ENCODE assay signal across 18 cellular contexts in the genomic region with DNA sequence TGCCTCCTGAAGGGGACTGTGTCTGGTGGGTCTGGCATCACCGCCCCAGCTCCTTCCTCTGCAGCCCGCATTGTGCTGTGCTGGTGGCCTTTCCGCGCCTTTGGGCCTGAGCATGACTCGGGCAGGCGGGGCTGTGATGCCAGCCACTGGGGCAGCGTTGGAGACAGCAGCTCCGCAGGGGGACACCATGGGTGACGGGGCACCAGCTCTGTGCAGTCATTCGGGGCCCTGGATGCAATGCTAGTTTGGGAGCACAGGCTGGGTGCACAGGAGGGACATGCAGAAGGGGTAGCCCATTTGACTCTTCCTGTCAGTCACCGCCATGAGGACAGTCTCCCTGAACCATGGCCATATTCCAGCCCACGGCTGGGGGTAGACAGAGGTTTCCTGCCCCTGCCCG.
DNase-seq lines count a peak whose midpoint lies in the region; ATAC-seq, FAIRE-seq and TF ChIP-seq lines count a peak whose summit lies in the region.
"Had no signal": no experiment of that assay in that cellular context is flagged by ENCODE, and none has a peak within 500 bp of the region (broad histone marks: within the 10 kb centered on the region; RNA-seq: fewer than 3 reads in every experiment).

No MANE protein-coding gene starts in this region.

- no peak for TF ChIP-seq RAD21 in HepG2 (CRISPR knock-in tag; IDR thresholded peaks at IDR 0.05)

- POLR2A ChIA-PET in HepG2 (lab: Yijun Ruan, JAX), result no interaction called here
- POLR2A ChIA-PET in CD8-positive, alpha-beta T cell (lab: Charles Lee), result no interaction called here

- CTCF ChIA-PET in HepG2 (lab: Yijun Ruan, JAX; ENCODE audit: low intra/inter-chr PET ratio, low total read pairs), result no interaction called here
- CTCF ChIA-PET in CD8-positive, alpha-beta T cell (lab: Charles Lee), result no interaction called here

- no peak overlapping the region for H3K4me3 Mint-ChIP-seq in GM23338
- no peak overlapping the region for H3K4me3 Mint-ChIP-seq in CD8-positive, alpha-beta T cell
- H3K4me3 Mint-ChIP-seq: CD4-positive, alpha-beta T cell; HFFc6 had no signal

- peaks cover 8% of the 10 kb centered on the region for H3K27me3 Mint-ChIP-seq in GM23338 (ENCODE audit: insufficient read depth, low read depth, poor library complexity)
- H3K27me3 Mint-ChIP-seq in CD8-positive, alpha-beta T cell (ENCODE audit: low read depth), result peaks cover 3% of the 10 kb centered on the region

- no peak for TF ChIP-seq CTCF in HepG2 (CRISPR knock-in tag; IDR thresholded peaks at IDR 0.05)
- no peak for TF ChIP-seq CTCF in GM23338 (conservative IDR thresholded peaks at IDR 0.05; ENCODE audit: low read depth in 2 of 2)
- no peak for TF ChIP-seq CTCF in CD8-positive, alpha-beta T cell (IDR thresholded peaks at IDR 0.05)

- WGBS in HepG2 (ENCODE audit: low lambda C conversion rate), result no CpG with 5 or more reads among the region's 13 CpGs

- H3K27ac Mint-ChIP-seq in GM23338, result no peak overlapping the region
- no peak overlapping the region for H3K27ac Mint-ChIP-seq in CD8-positive, alpha-beta T cell
- H3K27ac Mint-ChIP-seq: CD4-positive, alpha-beta T cell; HFFc6 had no signal

- DNase-seq in activated effector memory CD4-positive, alpha-beta T cell treated with anti-CD3 and anti-CD28 coated beads, Interleukin-2, amount 50 U/mL, for 16 hours, result peak; percentile 47
- DNase-seq in activated effector memory CD4-positive, alpha-beta T cell treated with Interleukin-2 at 50 U/mL for 16 hours, result no peak
- DNase-seq in HepG2 (ENCODE audit: low spot score) (no peak), sciatic nerve (ENCODE audit: low spot score) (peak; percentile 37), GM23338 (ENCODE audit: low spot score) (no peak)
- no peak for DNase-seq in CD8-positive, alpha-beta T cell
- DNase-seq: AML-193; C1 segment of cervical spinal cord; CD4-positive, alpha-beta T cell; DMS79 treated with DMSO at 0.1 percent for 48 hours; GDM1; HCEC 1CT; HFFc6 had no signal

- no peak overlapping the region for H3K27ac ChIP-seq in HepG2 (ENCODE audit: extremely low read length, insufficient read depth, low read length)
- H3K27ac ChIP-seq in GM23338 (ENCODE audit: low read depth), result no peak overlapping the region
- H3K27ac ChIP-seq in CD8-positive, alpha-beta T cell (ENCODE audit: low read depth, low read length), result no peak overlapping the region
- H3K27ac ChIP-seq: 22Rv1, HL-60 had no signal

- H3K79me2 ChIP-seq in HepG2 (ENCODE audit: insufficient read depth, low read length), result no peaks in the 10 kb centered on the region
- H3K79me2 ChIP-seq in GM23338 (replicated peaks; ENCODE audit: insufficient read depth), result no peaks in the 10 kb centered on the region

- no peak for TF ChIP-seq POLR2A in HepG2 (IDR thresholded peaks at IDR 0.05; ENCODE audit: insufficient read depth in 1 of 2, low read depth in 2 of 2, low read length in 2 of 2)

- H3K4me2 ChIP-seq in HepG2 (ENCODE audit: low read depth, low read length) (no peak overlapping the region), GM23338 (no peak overlapping the region)

- TF ChIP-seq EP300 in HepG2 (IDR thresholded peaks at IDR 0.05; ENCODE audit: low read depth in 2 of 2, low read length in 2 of 2) (no peak), HepG2 (CRISPR knock-in tag; IDR thresholded peaks at IDR 0.05; ENCODE audit: borderline replicate concordance) (no peak)

- no peaks in the 10 kb centered on the region for H3K36me3 Mint-ChIP-seq in GM23338 (ENCODE audit: low read depth)
- H3K36me3 Mint-ChIP-seq in CD8-positive, alpha-beta T cell, result no peaks in the 10 kb centered on the region

- intact Hi-C loops in HepG2 (cut with micrococcal nuclease; ENCODE audit: unreplicated experiment) (no loop called here), sciatic nerve (cut with DNase I) (loop anchor here (10.0 kb wide), 1 partner anchor 116 kb away; no protein-coding TSS in a partner anchor)
- intact Hi-C loops in CD8-positive, alpha-beta T cell (cut with DNase I, micrococcal nuclease), result no loop called here

- no peaks in the 10 kb centered on the region for H3K9me3 ChIP-seq in HepG2 (ENCODE audit: low read length)
- no peaks in the 10 kb centered on the region for H3K9me3 ChIP-seq in CD8-positive, alpha-beta T cell (ENCODE audit: low read length)

- no peaks in the 10 kb centered on the region for H3K9me2 ChIP-seq in GM23338 (ENCODE audit: insufficient read depth)

- H3K9me3 Mint-ChIP-seq in GM23338, result no peaks in the 10 kb centered on the region
- H3K9me3 Mint-ChIP-seq in CD8-positive, alpha-beta T cell, result no peaks in the 10 kb centered on the region
- H3K9me3 Mint-ChIP-seq: CD4-positive, alpha-beta T cell; HFFc6 had no signal

- H3K4me3 ChIP-seq in HepG2 (replicated peaks in 1 of 3; ENCODE audit: insufficient read depth in 1 of 3, low read depth in 2 of 3, low read length in 3 of 3), result no peak overlapping the region
- H3K4me3 ChIP-seq in GM23338, result no peak overlapping the region
- no peak overlapping the region for H3K4me3 ChIP-seq in CD8-positive, alpha-beta T cell (ENCODE audit: low read depth, low read length)
- H3K4me3 ChIP-seq: K562 had no signal

- no TSS peak for BruUV-seq in HepG2 (replicated peaks; lab: Mats Ljungman, UMichigan)

- no peak overlapping the region for H3K9ac ChIP-seq in HepG2 (ENCODE audit: insufficient read depth, low read depth, low read length)

- H3K36me3 ChIP-seq in HepG2 (replicated peaks in 1 of 2; ENCODE audit: control insufficient read depth in 1 of 2, insufficient read depth in 2 of 2, low read length in 2 of 2), result peaks cover 20 to 43% of the 10 kb centered on the region in 2 experiments
- no peaks in the 10 kb centered on the region for H3K36me3 ChIP-seq in GM23338 (ENCODE audit: insufficient read depth)
- no peaks in the 10 kb centered on the region for H3K36me3 ChIP-seq in CD8-positive, alpha-beta T cell (ENCODE audit: insufficient read depth, low read length)

- no peaks in the 10 kb centered on the region for H3K27me3 ChIP-seq in HepG2 (ENCODE audit: control insufficient read depth in 1 of 2, insufficient read depth in 2 of 2, low read length in 2 of 2)
- H3K27me3 ChIP-seq in GM23338 (ENCODE audit: insufficient read depth), result no peaks in the 10 kb centered on the region
- H3K27me3 ChIP-seq in CD8-positive, alpha-beta T cell (ENCODE audit: insufficient read depth, low read length), result no peaks in the 10 kb centered on the region

- ATAC-seq in HepG2 (no peak; the same call in 2 of the 3 replicates), sciatic nerve (no peak), HG03139 (IDR thresholded peaks at IDR 0.05; ENCODE audit: unreplicated experiment) (no peak), GM23338 (no peak)
- no peak for ATAC-seq in CD8-positive, alpha-beta T cell
- ATAC-seq: K562 had no signal

- H3K4me1 ChIP-seq in HepG2 (ENCODE audit: insufficient read depth, low read length) (no peaks in the 10 kb centered on the region), GM23338 (ENCODE audit: insufficient read depth) (no peaks in the 10 kb centered on the region)
- H3K4me1 ChIP-seq in CD8-positive, alpha-beta T cell (ENCODE audit: insufficient read depth, low read length), result peaks cover 26% of the 10 kb centered on the region

- no peak for FAIRE-seq in HepG2 (lab: Jason Lieb, UNC)
- FAIRE-seq: GM19239, K562 had no signal

- peaks cover 4% of the 10 kb centered on the region; the same call in 2 of the 3 replicates for H3K4me1 Mint-ChIP-seq in GM23338
- peaks cover 11% of the 10 kb centered on the region for H3K4me1 Mint-ChIP-seq in CD8-positive, alpha-beta T cell (ENCODE audit: low read depth)

- H4K20me1 ChIP-seq in HepG2 (ENCODE audit: insufficient read depth, low read length) (no peaks in the 10 kb centered on the region), GM23338 (replicated peaks; ENCODE audit: insufficient read depth) (no peaks in the 10 kb centered on the region)

- H2AFZ ChIP-seq in HepG2 (ENCODE audit: low read length) (no peak overlapping the region), GM23338 (no peak overlapping the region)

- in situ Hi-C loops in HepG2 (cut with HindIII; ENCODE audit: extremely low pct_ligation_motif_present, low pct_unique_long_range_greater_than_20kb), result no loop called here

- H3F3A ChIP-seq in GM23338 (replicated peaks; ENCODE audit: low read depth), result no peaks in the 10 kb centered on the region

TF ChIP-seq in HepG2, 621 proteins besides CTCF, POLR2A, EP300 and RAD21 (continues in another document):
- no peak for TF ChIP-seq SRSF9 (IDR thresholded peaks at IDR 0.05; ENCODE audit: borderline replicate concordance, insufficient read depth, low read depth, low read length, poor library complexity, severe bottlenecking)
- TF ChIP-seq ATF1 (CRISPR knock-in tag; IDR thresholded peaks at IDR 0.05), result no peak
- TF ChIP-seq AGO2 (optimal IDR thresholded peaks at IDR 0.05; ENCODE audit: low read depth, low read length), result peak; percentile 31
- no peak for TF ChIP-seq NCOA5 (CRISPR knock-in tag; IDR thresholded peaks at IDR 0.05)
- TF ChIP-seq, protein P1, sequence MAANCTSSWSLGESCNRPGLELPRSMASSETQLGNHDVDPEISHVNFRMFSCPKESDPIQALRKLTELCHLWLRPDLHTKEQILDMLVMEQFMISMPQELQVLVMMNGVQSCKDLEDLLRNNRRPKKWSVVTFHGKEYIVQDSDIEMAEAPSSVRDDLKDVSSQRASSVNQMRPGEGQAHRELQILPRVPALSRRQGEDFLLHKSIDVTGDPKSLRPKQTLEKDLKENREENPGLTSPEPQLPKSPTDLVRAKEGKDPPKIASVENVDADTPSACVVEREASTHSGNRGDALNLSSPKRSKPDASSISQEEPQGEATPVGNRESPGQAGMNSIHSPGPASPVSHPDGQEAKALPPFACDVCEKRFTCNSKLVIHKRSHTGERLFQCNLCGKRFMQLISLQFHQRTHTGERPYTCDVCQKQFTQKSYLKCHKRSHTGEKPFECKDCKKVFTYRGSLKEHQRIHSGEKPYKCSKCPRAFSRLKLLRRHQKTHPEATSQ (CRISPR knock-in tag; IDR thresholded peaks at IDR 0.05; ENCODE audit: borderline replicate concordance), result no peak

TF ChIP-seq in GM23338, 12 proteins besides CTCF, POLR2A, EP300 and RAD21 (continues in another document):
- TF ChIP-seq, protein P2, sequence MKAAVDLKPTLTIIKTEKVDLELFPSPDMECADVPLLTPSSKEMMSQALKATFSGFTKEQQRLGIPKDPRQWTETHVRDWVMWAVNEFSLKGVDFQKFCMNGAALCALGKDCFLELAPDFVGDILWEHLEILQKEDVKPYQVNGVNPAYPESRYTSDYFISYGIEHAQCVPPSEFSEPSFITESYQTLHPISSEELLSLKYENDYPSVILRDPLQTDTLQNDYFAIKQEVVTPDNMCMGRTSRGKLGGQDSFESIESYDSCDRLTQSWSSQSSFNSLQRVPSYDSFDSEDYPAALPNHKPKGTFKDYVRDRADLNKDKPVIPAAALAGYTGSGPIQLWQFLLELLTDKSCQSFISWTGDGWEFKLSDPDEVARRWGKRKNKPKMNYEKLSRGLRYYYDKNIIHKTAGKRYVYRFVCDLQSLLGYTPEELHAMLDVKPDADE (IDR thresholded peaks at IDR 0.05), result no peak

Comparison
In these comparisons a context has a peak if more than half of its experiments do, and no peak if none do; other contexts are left out.
1. DNase-seq: peak in activated effector memory CD4-positive, alpha-beta T cell treated with anti-CD3 and anti-CD28 coated beads, Interleukin-2, amount 50 U/mL, for 16 hours (single experiment) and sciatic nerve (single experiment); none in activated effector memory CD4-positive, alpha-beta T cell treated with Interleukin-2 at 50 U/mL for 16 hours (single experiment), HepG2 (single experiment), GM23338 (single experiment) and CD8-positive, alpha-beta T cell (0 of 7).